ENCODE assay signal across 8 cellular contexts in the genomic region with DNA sequence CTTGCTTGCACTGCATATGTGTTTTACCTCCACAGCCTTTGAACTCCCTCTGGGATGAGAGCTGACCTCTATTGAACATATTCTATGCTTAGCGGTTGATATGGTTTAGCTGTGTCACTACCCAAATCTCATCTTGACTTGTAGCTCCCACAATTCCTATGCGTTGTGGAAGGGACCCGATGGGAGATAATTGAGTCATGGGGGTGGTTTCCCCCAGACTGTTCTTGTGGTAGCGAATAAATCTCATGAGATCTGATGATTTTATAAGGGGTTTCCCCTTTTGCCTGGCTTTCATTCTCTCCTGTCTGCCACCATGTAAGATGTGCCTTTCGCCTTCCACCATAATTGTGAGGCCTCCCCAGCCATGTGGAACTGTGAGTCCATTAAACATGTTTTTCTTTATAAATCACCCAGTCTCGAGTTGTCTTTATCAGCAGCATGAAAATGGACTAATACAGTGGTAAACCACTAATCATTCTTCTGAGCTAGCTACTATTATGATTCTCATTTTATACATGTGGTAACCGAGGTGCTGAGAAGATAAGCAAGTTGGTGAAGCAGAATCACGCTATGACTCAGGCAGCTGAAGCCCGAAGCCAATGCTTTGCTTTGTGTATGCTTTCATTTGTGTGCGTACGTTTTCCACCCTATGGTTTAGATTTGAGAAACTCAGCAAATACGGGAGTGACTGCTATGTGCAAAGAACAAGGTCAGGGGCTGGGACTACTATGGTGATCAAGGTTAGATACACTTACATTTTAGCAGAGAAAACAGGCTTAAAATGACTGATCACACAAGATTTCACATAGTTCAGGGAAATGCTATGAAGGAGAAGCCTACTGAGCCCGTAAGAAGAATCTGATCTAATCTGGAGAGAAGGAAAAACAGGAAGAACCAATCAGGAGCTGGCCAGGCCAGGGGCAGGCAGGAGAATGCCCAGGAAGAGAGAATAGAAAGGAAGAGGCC.
DNase-seq lines count a peak whose midpoint lies in the region; ATAC-seq, FAIRE-seq and TF ChIP-seq lines count a peak whose summit lies in the region.

No MANE protein-coding gene starts in this region.

- no peak overlapping the region for H3K4me3 ChIP-seq in aorta (ENCODE audit: low read length in 2 of 2)
- no peak overlapping the region for H3K4me3 ChIP-seq in MM.1S (ENCODE audit: low read length)

- H3K9ac ChIP-seq in MM.1S (ENCODE audit: low read length): no peak overlapping the region

- POLR2A ChIA-PET in activated CD4-positive, alpha-beta memory T cell treated with anti-CD3 and anti-CD28 coated beads, Interleukin-2, amount 10 ng/mL, durations not matched to agents 7 days and 5 days (lab: Charles Lee): interaction anchor here (1.3 to 5.3 kb wide), 5 partner anchors 13 to 481 kb away, joined by 4 to 110 read pairs (median 8); no protein-coding TSS in a partner anchor

- H3K27ac ChIP-seq in aorta (ENCODE audit: low read depth in 1 of 2, low read length in 2 of 2) (peak overlapping the region; percentile 30 to 78), MM.1S (ENCODE audit: low read length) (no peak overlapping the region)

- H3K79me2 ChIP-seq in MM.1S (ENCODE audit: low read length): no peaks in the 10 kb centered on the region

- 72% methylated on average over 13 of the region's 13 CpGs for WGBS in aorta, 2 donors

- intact Hi-C loops in aorta (cut with DNase I): no loop called here

- no peaks in the 10 kb centered on the region for H3K9me3 Mint-ChIP-seq in activated CD4-positive, alpha-beta memory T cell treated with anti-CD3 and anti-CD28 coated beads, Interleukin-2, amount 10 ng/mL, durations not matched to agents 7 days and 5 days

- H3K4me2 ChIP-seq in MM.1S (ENCODE audit: low read depth, low read length): no peak overlapping the region

- H3K36me3 Mint-ChIP-seq in activated CD4-positive, alpha-beta memory T cell treated with anti-CD3 and anti-CD28 coated beads, Interleukin-2, amount 10 ng/mL, durations not matched to agents 7 days and 5 days (ENCODE audit: low read depth): peaks cover 66% of the 10 kb centered on the region

- H3K27me3 ChIP-seq in aorta (ENCODE audit: control insufficient read depth in 1 of 2, insufficient read depth in 2 of 2, low read length in 1 of 2) (no peaks in the 10 kb centered on the region), MM.1S (replicated peaks; ENCODE audit: insufficient read depth, low read length) (no peaks in the 10 kb centered on the region)

- H3K27ac Mint-ChIP-seq in activated CD4-positive, alpha-beta memory T cell treated with anti-CD3 and anti-CD28 coated beads, Interleukin-2, amount 10 ng/mL, durations not matched to agents 7 days and 5 days: peak overlapping the region; percentile 93

- CTCF ChIA-PET in activated CD4-positive, alpha-beta memory T cell treated with anti-CD3 and anti-CD28 coated beads, Interleukin-2, amount 10 ng/mL, durations not matched to agents 7 days and 5 days (lab: Charles Lee): interaction anchor here (0.9 to 3.4 kb wide), 2 partner anchors 14 to 112 kb away, joined by 3 to 18 read pairs; no protein-coding TSS in a partner anchor

- H2AFZ ChIP-seq in MM.1S (ENCODE audit: low read length): no peak overlapping the region

- no peak for TF ChIP-seq CTCF in omental fat pad (IDR thresholded peaks at IDR 0.05)
- TF ChIP-seq CTCF in MM.1S (IDR thresholded peaks at IDR 0.05; ENCODE audit: low read length): no peak

- peaks cover 40% of the 10 kb centered on the region for H3K4me1 Mint-ChIP-seq in activated CD4-positive, alpha-beta memory T cell treated with anti-CD3 and anti-CD28 coated beads, Interleukin-2, amount 10 ng/mL, durations not matched to agents 7 days and 5 days

- FAIRE-seq in GM19239 (lab: Jason Lieb, UNC) (peak; percentile 95), islet of Langerhans (lab: Jason Lieb, UNC) (peak; percentile 80)

- H3K4me3 Mint-ChIP-seq in activated CD4-positive, alpha-beta memory T cell treated with anti-CD3 and anti-CD28 coated beads, Interleukin-2, amount 10 ng/mL, durations not matched to agents 7 days and 5 days: peak overlapping the region; percentile 58

- no peaks in the 10 kb centered on the region for H3K9me2 ChIP-seq in MM.1S (replicated peaks; ENCODE audit: insufficient read depth, low read length)

- H3K9me3 ChIP-seq in aorta (ENCODE audit: control insufficient read depth, low read length) (no peaks in the 10 kb centered on the region), MM.1S (replicated peaks; ENCODE audit: insufficient read depth, low read length) (no peaks in the 10 kb centered on the region)

- H3K4me1 ChIP-seq in aorta (ENCODE audit: control insufficient read depth in 1 of 2, insufficient read depth in 2 of 2, low read length in 2 of 2) (peaks cover 0 to 5% of the 10 kb centered on the region in 2 donors), MM.1S (ENCODE audit: low read length) (no peaks in the 10 kb centered on the region)

- DNase-seq in GM19239 (ENCODE audit: insufficient read length, low spot score) (peak; percentile 17), aorta (no peak), omental fat pad (ENCODE audit: low spot score) (no peak), NCI-H128 (lab: John Stamatoyannopoulos, UW; ENCODE audit: unreplicated experiment) (no peak), MM.1S (no peak)
- peak; percentile 78 for DNase-seq in activated CD4-positive, alpha-beta memory T cell treated with anti-CD3 and anti-CD28 coated beads, Interleukin-2, amount 10 ng/mL, durations not matched to agents 7 days and 5 days

- no peaks in the 10 kb centered on the region for H4K20me1 ChIP-seq in MM.1S (ENCODE audit: insufficient read depth, low read length)

- no peaks in the 10 kb centered on the region for H3F3A ChIP-seq in MM.1S (ENCODE audit: insufficient read depth, low read length)

- H3K36me3 ChIP-seq in aorta (ENCODE audit: control insufficient read depth in 1 of 2, insufficient read depth in 2 of 2, low read length in 1 of 2) (peaks cover 0 to 6% of the 10 kb centered on the region in 2 donors), MM.1S (replicated peaks; ENCODE audit: insufficient read depth, low read length) (no peaks in the 10 kb centered on the region)

- ATAC-seq in HG03045 (IDR thresholded peaks at IDR 0.05; ENCODE audit: unreplicated experiment) (peak; percentile 97), aorta (ENCODE audit: low FRiP score) (no peak), omental fat pad (ENCODE audit: low FRiP score) (no peak)

- H3K27me3 Mint-ChIP-seq in activated CD4-positive, alpha-beta memory T cell treated with anti-CD3 and anti-CD28 coated beads, Interleukin-2, amount 10 ng/mL, durations not matched to agents 7 days and 5 days: no peaks in the 10 kb centered on the region

Comparison
In these comparisons a context has a peak if more than half of its experiments do, and no peak if none do; other contexts are left out.
1. DNase-seq: peak in GM19239 (single experiment) and activated CD4-positive, alpha-beta memory T cell treated with anti-CD3 and anti-CD28 coated beads, Interleukin-2, amount 10 ng/mL, durations not matched to agents 7 days and 5 days (single experiment); none in aorta (0 of 2), omental fat pad (single experiment), NCI-H128 (single experiment) and MM.1S (single experiment).